8 cellular contexts compared by ENCODE assay signal in genomic region chr2:32010670-32011565, GRCh38. TPM values are rescaled to one million over a fixed set of nuclear protein-coding genes. Genes with fewer than 3 reads are reported as not detected.
DNase-seq lines count a peak whose midpoint lies in the region; ATAC-seq lines count a peak whose summit lies in the region.

MEMO1 (minus strand) TSS chr2:32011008; CDS start chr2:32010247, 761 bp downstream.

- peak; percentile 53 for ATAC-seq in GM21360 (IDR thresholded peaks at IDR 0.05; ENCODE audit: unreplicated experiment)

- peak; percentile 97 for DNase-seq in COR-L47 (lab: John Stamatoyannopoulos, UW)
- DNase-seq in HT-29 (ENCODE audit: low spot score), result peak; percentile 88
- peak; percentile 84 for DNase-seq in NK-92 treated with Interleukin-12 subunit alpha and Interleukin-12 subunit beta, amount 100 ng/mL, for 24 hours (lab: John Stamatoyannopoulos, UW)
- peak; percentile 97 for DNase-seq in activated CD8-positive, alpha-beta memory T cell treated with anti-CD3 and anti-CD28 coated beads for 24 hours
- DNase-seq in effector CD8-positive, alpha-beta T cell (lab: John Stamatoyannopoulos, UW), result peak; percentile 75
- DNase-seq in lung microvascular endothelial cell (ENCODE audit: low read depth in 2 of 2), result peak; percentile 96
- DNase-seq in stimulated activated CD4-positive, alpha-beta T cell treated with anti-CD3 and anti-CD28 coated beads, TNF-alpha, amount 100 ng/mL, for 4 hours (ENCODE audit: low read depth in 3 of 3), result peak; percentile 82 to 88 (median 84)

RNA-seq across cellular contexts. Expression of gene MEMO1, which starts in this region (rescaled TPM):
- 32.6 and 42.2 TPM in 2 replicates for total RNA-seq in HT-29 (2014; rRNA removed; shearing (Covaris generic))
- 29.4 and 30.6 TPM in 2 replicates for total RNA-seq in lung microvascular endothelial cell

Comparison
In these comparisons a context has a peak if more than half of its experiments do, and no peak if none do; other contexts are left out.
1. Peak in every context shown above with its lines: DNase-seq and ATAC-seq.